1 cellular context compared by ENCODE assay signal in genomic region chr14:101325319-101325718, GRCh38.
A peak's percentile ranks its signal among the peaks of the same experiment; 100 is the strongest.
TF ChIP-seq lines count a peak whose summit lies in the region.

No MANE protein-coding gene starts in this region.

TF ChIP-seq in HepG2, 621 proteins besides CTCF, POLR2A, EP300 and RAD21 (continued from another document and continues in another):
- TF ChIP-seq, protein P1, sequence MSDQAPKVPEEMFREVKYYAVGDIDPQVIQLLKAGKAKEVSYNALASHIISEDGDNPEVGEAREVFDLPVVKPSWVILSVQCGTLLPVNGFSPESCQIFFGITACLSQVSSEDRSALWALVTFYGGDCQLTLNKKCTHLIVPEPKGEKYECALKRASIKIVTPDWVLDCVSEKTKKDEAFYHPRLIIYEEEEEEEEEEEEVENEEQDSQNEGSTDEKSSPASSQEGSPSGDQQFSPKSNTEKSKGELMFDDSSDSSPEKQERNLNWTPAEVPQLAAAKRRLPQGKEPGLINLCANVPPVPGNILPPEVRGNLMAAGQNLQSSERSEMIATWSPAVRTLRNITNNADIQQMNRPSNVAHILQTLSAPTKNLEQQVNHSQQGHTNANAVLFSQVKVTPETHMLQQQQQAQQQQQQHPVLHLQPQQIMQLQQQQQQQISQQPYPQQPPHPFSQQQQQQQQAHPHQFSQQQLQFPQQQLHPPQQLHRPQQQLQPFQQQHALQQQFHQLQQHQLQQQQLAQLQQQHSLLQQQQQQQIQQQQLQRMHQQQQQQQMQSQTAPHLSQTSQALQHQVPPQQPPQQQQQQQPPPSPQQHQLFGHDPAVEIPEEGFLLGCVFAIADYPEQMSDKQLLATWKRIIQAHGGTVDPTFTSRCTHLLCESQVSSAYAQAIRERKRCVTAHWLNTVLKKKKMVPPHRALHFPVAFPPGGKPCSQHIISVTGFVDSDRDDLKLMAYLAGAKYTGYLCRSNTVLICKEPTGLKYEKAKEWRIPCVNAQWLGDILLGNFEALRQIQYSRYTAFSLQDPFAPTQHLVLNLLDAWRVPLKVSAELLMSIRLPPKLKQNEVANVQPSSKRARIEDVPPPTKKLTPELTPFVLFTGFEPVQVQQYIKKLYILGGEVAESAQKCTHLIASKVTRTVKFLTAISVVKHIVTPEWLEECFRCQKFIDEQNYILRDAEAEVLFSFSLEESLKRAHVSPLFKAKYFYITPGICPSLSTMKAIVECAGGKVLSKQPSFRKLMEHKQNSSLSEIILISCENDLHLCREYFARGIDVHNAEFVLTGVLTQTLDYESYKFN (CRISPR knock-in tag; conservative IDR thresholded peaks at IDR 0.05), result peak; percentile 29; the same call in 1 of the 2 replicates
- TF ChIP-seq HDAC1 (CRISPR knock-in tag; IDR thresholded peaks at IDR 0.05), result 0 out of 2 replicates have a peak, but pooled peaks have one; percentile 26
- 0 out of 2 replicates have a peak, but pooled peaks have one; percentile 7 for TF ChIP-seq SOX5 (CRISPR knock-in tag; IDR thresholded peaks at IDR 0.05; ENCODE audit: borderline replicate concordance)
- no peak for TF ChIP-seq ZNF468 (CRISPR knock-in tag; IDR thresholded peaks at IDR 0.05)
- TF ChIP-seq FOXA3 (CRISPR knock-in tag; IDR thresholded peaks at IDR 0.05), result peak; percentile 83
- no peak for TF ChIP-seq EZH2 (conservative IDR thresholded peaks at IDR 0.05; ENCODE audit: low read depth, low read length)
- no peak for TF ChIP-seq SOX6 (IDR thresholded peaks at IDR 0.05)
- TF ChIP-seq SOX6 (CRISPR knock-in tag; IDR thresholded peaks at IDR 0.05), result no peak
- no peak for TF ChIP-seq PPARG (CRISPR knock-in tag; conservative IDR thresholded peaks at IDR 0.05)
- TF ChIP-seq ZNF318 (CRISPR knock-in tag; IDR thresholded peaks at IDR 0.05), result no peak
- 0 out of 2 replicates have a peak, but pooled peaks have one; percentile 33 for TF ChIP-seq GATAD2A (CRISPR knock-in tag; IDR thresholded peaks at IDR 0.05)
- TF ChIP-seq, protein P2, sequence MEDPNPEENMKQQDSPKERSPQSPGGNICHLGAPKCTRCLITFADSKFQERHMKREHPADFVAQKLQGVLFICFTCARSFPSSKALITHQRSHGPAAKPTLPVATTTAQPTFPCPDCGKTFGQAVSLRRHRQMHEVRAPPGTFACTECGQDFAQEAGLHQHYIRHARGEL (CRISPR knock-in tag; IDR thresholded peaks at IDR 0.05), result no peak
- no peak for TF ChIP-seq NR2F1 (CRISPR knock-in tag; IDR thresholded peaks at IDR 0.05)
- TF ChIP-seq HMGXB3 (CRISPR knock-in tag; IDR thresholded peaks at IDR 0.05; ENCODE audit: borderline replicate concordance), result no peak
- TF ChIP-seq ZNF263 (CRISPR knock-in tag; IDR thresholded peaks at IDR 0.05), result no peak
- TF ChIP-seq ZNF382 (CRISPR knock-in tag; IDR thresholded peaks at IDR 0.05; ENCODE audit: borderline replicate concordance), result no peak
- TF ChIP-seq FOXO4 (CRISPR knock-in tag; conservative IDR thresholded peaks at IDR 0.05), result no peak
- TF ChIP-seq TERF1 (CRISPR knock-in tag; IDR thresholded peaks at IDR 0.05), result no peak
- TF ChIP-seq PCBP1 (IDR thresholded peaks at IDR 0.05; ENCODE audit: borderline replicate concordance, low read depth, low read length), result no peak
- no peak for TF ChIP-seq SP1 (IDR thresholded peaks at IDR 0.05)
- TF ChIP-seq SP1 (CRISPR knock-in tag; IDR thresholded peaks at IDR 0.05), result no peak
- TF ChIP-seq PREB (CRISPR knock-in tag; IDR thresholded peaks at IDR 0.05), result no peak
- TF ChIP-seq, protein P3, sequence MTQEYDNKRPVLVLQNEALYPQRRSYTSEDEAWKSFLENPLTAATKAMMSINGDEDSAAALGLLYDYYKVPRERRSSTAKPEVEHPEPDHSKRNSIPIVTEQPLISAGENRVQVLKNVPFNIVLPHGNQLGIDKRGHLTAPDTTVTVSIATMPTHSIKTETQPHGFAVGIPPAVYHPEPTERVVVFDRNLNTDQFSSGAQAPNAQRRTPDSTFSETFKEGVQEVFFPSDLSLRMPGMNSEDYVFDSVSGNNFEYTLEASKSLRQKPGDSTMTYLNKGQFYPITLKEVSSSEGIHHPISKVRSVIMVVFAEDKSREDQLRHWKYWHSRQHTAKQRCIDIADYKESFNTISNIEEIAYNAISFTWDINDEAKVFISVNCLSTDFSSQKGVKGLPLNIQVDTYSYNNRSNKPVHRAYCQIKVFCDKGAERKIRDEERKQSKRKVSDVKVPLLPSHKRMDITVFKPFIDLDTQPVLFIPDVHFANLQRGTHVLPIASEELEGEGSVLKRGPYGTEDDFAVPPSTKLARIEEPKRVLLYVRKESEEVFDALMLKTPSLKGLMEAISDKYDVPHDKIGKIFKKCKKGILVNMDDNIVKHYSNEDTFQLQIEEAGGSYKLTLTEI (CRISPR knock-in tag; conservative IDR thresholded peaks at IDR 0.05), result no peak
- no peak for TF ChIP-seq ZNF75D (CRISPR knock-in tag; IDR thresholded peaks at IDR 0.05; ENCODE audit: borderline replicate concordance)
- TF ChIP-seq, protein P4, sequence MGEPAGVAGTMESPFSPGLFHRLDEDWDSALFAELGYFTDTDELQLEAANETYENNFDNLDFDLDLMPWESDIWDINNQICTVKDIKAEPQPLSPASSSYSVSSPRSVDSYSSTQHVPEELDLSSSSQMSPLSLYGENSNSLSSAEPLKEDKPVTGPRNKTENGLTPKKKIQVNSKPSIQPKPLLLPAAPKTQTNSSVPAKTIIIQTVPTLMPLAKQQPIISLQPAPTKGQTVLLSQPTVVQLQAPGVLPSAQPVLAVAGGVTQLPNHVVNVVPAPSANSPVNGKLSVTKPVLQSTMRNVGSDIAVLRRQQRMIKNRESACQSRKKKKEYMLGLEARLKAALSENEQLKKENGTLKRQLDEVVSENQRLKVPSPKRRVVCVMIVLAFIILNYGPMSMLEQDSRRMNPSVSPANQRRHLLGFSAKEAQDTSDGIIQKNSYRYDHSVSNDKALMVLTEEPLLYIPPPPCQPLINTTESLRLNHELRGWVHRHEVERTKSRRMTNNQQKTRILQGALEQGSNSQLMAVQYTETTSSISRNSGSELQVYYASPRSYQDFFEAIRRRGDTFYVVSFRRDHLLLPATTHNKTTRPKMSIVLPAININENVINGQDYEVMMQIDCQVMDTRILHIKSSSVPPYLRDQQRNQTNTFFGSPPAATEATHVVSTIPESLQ (CRISPR knock-in tag; conservative IDR thresholded peaks at IDR 0.05), result no peak
- TF ChIP-seq HINFP (CRISPR knock-in tag; IDR thresholded peaks at IDR 0.05; ENCODE audit: low read depth), result no peak
- TF ChIP-seq ERF (CRISPR knock-in tag; IDR thresholded peaks at IDR 0.05), result no peak
- no peak for TF ChIP-seq ZNF230 (CRISPR knock-in tag; IDR thresholded peaks at IDR 0.05)
